ENCODE assay signal across 1 cellular context in the genomic region with DNA sequence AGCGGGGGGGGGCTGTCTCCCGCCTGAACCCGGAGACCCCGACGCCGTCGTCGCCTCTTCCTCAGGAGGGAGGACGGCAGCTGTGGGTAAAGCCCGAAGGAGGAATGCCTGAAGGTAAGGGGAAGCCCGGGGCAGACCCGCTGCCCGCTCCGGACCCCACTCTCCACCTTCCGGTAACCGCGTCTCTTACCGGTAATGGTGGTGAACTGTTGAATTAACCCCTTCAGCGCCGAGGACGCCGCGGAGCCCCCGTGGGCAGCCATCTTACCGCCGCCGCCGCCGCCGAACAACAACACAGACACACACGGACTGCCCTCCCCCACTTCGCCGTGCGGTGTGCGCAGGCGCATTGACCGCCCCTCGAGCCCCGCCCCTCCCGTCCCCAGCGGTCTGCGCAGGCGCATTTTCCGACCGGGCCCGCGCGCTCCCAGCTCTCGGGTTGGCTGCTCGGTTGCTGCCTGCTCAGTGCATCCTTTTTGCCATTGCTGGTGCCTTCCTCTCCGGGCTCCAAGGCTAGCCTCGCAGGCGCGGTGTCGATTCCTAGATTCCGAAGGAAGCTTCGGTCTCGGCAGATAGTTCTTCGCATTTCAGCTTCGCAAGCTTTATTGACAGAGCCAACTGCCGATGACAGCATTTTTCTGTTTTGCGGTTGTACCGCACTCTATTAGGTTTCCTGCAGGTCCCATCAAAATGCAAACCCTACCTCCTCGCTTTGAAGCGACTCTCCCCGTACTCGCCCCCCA.
TF ChIP-seq lines count a peak whose summit lies in the region.

TSS of gene UBXN7 (minus strand) at position 291 of the 743 bp plus-strand sequence. CDS start at position 263, 28 bp downstream.

TF ChIP-seq in GM12878, 131 proteins besides CTCF, POLR2A, EP300 and RAD21 (continued from another document and continues in another):
- TF ChIP-seq E2F8 (IDR thresholded peaks at IDR 0.05; ENCODE audit: low read depth, partially characterized antibody) (no peak), POLR2AphosphoS2 (IDR thresholded peaks at IDR 0.05; ENCODE audit: low read depth, low read length) (0 out of 2 replicates have a peak, but pooled peaks have one; percentile 61), SPI1 (IDR thresholded peaks at IDR 0.05; ENCODE audit: borderline replicate concordance, insufficient read depth, low read depth, low read length) (no peak), ZBTB11 (CRISPR knock-in tag; IDR thresholded peaks at IDR 0.05) (no peak), ZNF622 (IDR thresholded peaks at IDR 0.05) (no peak), RBBP5 (conservative IDR thresholded peaks at IDR 0.05) (no peak), IRF3 (IDR thresholded peaks at IDR 0.05) (no peak), PML (IDR thresholded peaks at IDR 0.05; ENCODE audit: low read length) (peak; percentile 90), POLR2AphosphoS5 (IDR thresholded peaks at IDR 0.05; ENCODE audit: low read length) (peak; percentile 82), CHD1 (IDR thresholded peaks at IDR 0.05; ENCODE audit: low read depth, low read length) (no peak), CREM (IDR thresholded peaks at IDR 0.05; ENCODE audit: low read depth) (no peak), YBX1 (IDR thresholded peaks at IDR 0.05) (no peak), KLF5 (IDR thresholded peaks at IDR 0.05; ENCODE audit: partially characterized antibody) (no peak), YY1 (IDR thresholded peaks at IDR 0.05; ENCODE audit: low read depth, low read length) (peak; percentile 97), NFIC (IDR thresholded peaks at IDR 0.05; ENCODE audit: low read depth, low read length) (no peak), SUZ12 (IDR thresholded peaks at IDR 0.05; ENCODE audit: unreplicated experiment) (no peak), DPF2 (IDR thresholded peaks at IDR 0.05) (peak; percentile 9; the same call in 1 of the 2 replicates), ZNF384 (IDR thresholded peaks at IDR 0.05; ENCODE audit: borderline replicate concordance, low read depth, low read length) (no peak), BACH1 (IDR thresholded peaks at IDR 0.05; ENCODE audit: borderline replicate concordance) (peak; percentile 27; the same call in 1 of the 2 replicates), NBN (IDR thresholded peaks at IDR 0.05) (no peak), MLLT1 (IDR thresholded peaks at IDR 0.05) (0 out of 2 replicates have a peak, but pooled peaks have one; percentile 64), SRF (IDR thresholded peaks at IDR 0.05; ENCODE audit: low read depth in 2 of 2, low read length in 2 of 2) (no peak), HCFC1 (IDR thresholded peaks at IDR 0.05; ENCODE audit: low read length) (no peak), HDAC2 (IDR thresholded peaks at IDR 0.05) (no peak), HDGF (IDR thresholded peaks at IDR 0.05) (0 out of 2 replicates have a peak, but pooled peaks have one; percentile 54), PBX3 (IDR thresholded peaks at IDR 0.05; ENCODE audit: insufficient replicate concordance, low read depth, low read length) (no peak), ZSCAN29 (IDR thresholded peaks at IDR 0.05) (no peak), CHD4 (IDR thresholded peaks at IDR 0.05) (no peak), BCL11A (IDR thresholded peaks at IDR 0.05; ENCODE audit: low read depth, low read length) (no peak), STAT3 (IDR thresholded peaks at IDR 0.05; ENCODE audit: low read depth, low read length) (no peak), IRF4 (IDR thresholded peaks at IDR 0.05; ENCODE audit: low read depth, low read length) (no peak), TAF1 (IDR thresholded peaks at IDR 0.05; ENCODE audit: borderline replicate concordance, low read depth, low read length) (0 out of 2 replicates have a peak, but pooled peaks have one; percentile 54), ATF7 (IDR thresholded peaks at IDR 0.05; ENCODE audit: low read depth) (peak; percentile 26; the same call in 1 of the 2 replicates), ESRRA (IDR thresholded peaks at IDR 0.05; ENCODE audit: low read length) (no peak), PAX8 (IDR thresholded peaks at IDR 0.05) (no peak), NR2C2 (IDR thresholded peaks at IDR 0.05; ENCODE audit: borderline replicate concordance, control insufficient read depth, insufficient read length, low read depth) (no peak), JUND (IDR thresholded peaks at IDR 0.05; ENCODE audit: low read depth, low read length) (no peak), IKZF1 (conservative IDR thresholded peaks at IDR 0.05) (peak; percentile 62), BHLHE40 (IDR thresholded peaks at IDR 0.05; ENCODE audit: borderline replicate concordance in 1 of 2, low read depth in 2 of 2, low read length in 1 of 2) (peak in 1 of 2 experiments; percentile 40; a peak in 1 of 4 replicates), RCOR1 (conservative IDR thresholded peaks at IDR 0.05; ENCODE audit: low read depth, low read length) (no peak), SUPT20H (IDR thresholded peaks at IDR 0.05; ENCODE audit: borderline replicate concordance, control insufficient read depth, low read depth, low read length) (no peak), MXI1 (IDR thresholded peaks at IDR 0.05; ENCODE audit: low read depth, low read length) (peak; percentile 50; the same call in 1 of the 2 replicates), STAT1 (conservative IDR thresholded peaks at IDR 0.05) (no peak), NFYA (IDR thresholded peaks at IDR 0.05; ENCODE audit: borderline replicate concordance, low read depth, low read length) (no peak), FOXM1 (IDR thresholded peaks at IDR 0.05; ENCODE audit: low read depth, low read length) (0 out of 2 replicates have a peak, but pooled peaks have one; percentile 44)
- TF ChIP-seq, protein P1, sequence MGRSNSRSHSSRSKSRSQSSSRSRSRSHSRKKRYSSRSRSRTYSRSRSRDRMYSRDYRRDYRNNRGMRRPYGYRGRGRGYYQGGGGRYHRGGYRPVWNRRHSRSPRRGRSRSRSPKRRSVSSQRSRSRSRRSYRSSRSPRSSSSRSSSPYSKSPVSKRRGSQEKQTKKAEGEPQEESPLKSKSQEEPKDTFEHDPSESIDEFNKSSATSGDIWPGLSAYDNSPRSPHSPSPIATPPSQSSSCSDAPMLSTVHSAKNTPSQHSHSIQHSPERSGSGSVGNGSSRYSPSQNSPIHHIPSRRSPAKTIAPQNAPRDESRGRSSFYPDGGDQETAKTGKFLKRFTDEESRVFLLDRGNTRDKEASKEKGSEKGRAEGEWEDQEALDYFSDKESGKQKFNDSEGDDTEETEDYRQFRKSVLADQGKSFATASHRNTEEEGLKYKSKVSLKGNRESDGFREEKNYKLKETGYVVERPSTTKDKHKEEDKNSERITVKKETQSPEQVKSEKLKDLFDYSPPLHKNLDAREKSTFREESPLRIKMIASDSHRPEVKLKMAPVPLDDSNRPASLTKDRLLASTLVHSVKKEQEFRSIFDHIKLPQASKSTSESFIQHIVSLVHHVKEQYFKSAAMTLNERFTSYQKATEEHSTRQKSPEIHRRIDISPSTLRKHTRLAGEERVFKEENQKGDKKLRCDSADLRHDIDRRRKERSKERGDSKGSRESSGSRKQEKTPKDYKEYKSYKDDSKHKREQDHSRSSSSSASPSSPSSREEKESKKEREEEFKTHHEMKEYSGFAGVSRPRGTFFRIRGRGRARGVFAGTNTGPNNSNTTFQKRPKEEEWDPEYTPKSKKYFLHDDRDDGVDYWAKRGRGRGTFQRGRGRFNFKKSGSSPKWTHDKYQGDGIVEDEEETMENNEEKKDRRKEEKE (IDR thresholded peaks at IDR 0.05) = no peak
- TF ChIP-seq, protein P2, sequence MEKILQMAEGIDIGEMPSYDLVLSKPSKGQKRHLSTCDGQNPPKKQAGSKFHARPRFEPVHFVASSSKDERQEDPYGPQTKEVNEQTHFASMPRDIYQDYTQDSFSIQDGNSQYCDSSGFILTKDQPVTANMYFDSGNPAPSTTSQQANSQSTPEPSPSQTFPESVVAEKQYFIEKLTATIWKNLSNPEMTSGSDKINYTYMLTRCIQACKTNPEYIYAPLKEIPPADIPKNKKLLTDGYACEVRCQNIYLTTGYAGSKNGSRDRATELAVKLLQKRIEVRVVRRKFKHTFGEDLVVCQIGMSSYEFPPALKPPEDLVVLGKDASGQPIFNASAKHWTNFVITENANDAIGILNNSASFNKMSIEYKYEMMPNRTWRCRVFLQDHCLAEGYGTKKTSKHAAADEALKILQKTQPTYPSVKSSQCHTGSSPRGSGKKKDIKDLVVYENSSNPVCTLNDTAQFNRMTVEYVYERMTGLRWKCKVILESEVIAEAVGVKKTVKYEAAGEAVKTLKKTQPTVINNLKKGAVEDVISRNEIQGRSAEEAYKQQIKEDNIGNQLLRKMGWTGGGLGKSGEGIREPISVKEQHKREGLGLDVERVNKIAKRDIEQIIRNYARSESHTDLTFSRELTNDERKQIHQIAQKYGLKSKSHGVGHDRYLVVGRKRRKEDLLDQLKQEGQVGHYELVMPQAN (conservative IDR thresholded peaks at IDR 0.05) = 0 out of 2 replicates have a peak, but pooled peaks have one; percentile 18
- TF ChIP-seq, protein P3, sequence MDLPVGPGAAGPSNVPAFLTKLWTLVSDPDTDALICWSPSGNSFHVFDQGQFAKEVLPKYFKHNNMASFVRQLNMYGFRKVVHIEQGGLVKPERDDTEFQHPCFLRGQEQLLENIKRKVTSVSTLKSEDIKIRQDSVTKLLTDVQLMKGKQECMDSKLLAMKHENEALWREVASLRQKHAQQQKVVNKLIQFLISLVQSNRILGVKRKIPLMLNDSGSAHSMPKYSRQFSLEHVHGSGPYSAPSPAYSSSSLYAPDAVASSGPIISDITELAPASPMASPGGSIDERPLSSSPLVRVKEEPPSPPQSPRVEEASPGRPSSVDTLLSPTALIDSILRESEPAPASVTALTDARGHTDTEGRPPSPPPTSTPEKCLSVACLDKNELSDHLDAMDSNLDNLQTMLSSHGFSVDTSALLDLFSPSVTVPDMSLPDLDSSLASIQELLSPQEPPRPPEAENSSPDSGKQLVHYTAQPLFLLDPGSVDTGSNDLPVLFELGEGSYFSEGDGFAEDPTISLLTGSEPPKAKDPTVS (IDR thresholded peaks at IDR 0.05; ENCODE audit: low read depth, low read length) = no peak
